In the genomic region with DNA sequence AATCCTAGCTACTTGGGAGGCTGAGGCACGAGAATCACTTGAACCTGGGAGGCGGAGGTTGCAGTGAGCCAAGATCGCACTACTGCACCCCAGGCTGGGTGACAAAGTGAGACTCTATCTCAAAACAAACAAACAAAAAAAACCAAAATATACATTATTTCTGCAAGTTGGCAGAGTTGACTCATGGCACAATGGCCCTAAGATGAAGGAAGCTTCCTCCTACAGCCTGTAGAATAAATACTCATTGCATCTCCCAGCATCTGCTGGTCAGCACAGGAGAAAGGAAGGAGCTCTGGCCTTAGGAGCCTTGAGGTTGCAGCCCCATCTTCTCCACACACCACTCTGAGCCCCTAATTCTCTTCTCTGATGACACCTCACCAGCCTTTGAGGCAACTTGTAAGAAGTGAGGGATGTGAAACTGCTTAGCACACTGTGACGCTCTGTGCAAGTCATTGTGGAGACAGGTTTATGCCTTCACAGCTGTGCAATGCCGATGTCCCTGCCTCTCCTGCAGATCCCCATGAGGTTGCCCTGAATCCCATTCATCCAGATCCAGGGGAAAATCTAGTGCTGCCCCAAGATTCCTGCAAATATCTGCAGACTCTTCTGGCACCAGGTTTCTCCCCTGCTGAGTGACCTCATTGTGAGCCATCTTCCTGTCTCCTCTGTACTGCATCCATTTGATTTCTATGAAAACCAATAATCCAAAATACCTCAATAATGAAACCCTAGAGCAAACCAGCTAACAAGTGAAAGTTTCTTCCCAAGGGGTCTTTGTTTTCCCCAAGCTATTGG, we compare ENCODE assay signal across 12 cellular contexts.
DNase-seq lines count a peak whose midpoint lies in the region; ATAC-seq and TF ChIP-seq lines count a peak whose summit lies in the region.
"Had no signal": no experiment of that assay in that cellular context is flagged by ENCODE, and none has a peak within 500 bp of the region (broad histone marks: within the 10 kb centered on the region; RNA-seq: fewer than 3 reads in every experiment).

No MANE protein-coding gene starts in this region.

- H3K4me3 ChIP-seq in heart left ventricle = no peak overlapping the region

- ATAC-seq in HG02759 (IDR thresholded peaks at IDR 0.05; ENCODE audit: unreplicated experiment) = peak; percentile 56
- ATAC-seq in memory B cell (ENCODE audit: low read depth) = peak; percentile 53
- ATAC-seq in HG02678 (IDR thresholded peaks at IDR 0.05; ENCODE audit: unreplicated experiment) = no peak
- ATAC-seq in heart left ventricle = no peak
- no peak for ATAC-seq in naive thymus-derived CD8-positive, alpha-beta T cell

- H3K27ac Mint-ChIP-seq in CD14-positive monocyte = peak overlapping the region; percentile 87 to 94 (median 91)
- peak overlapping the region; percentile 76 for H3K27ac Mint-ChIP-seq in T-helper 1 cell treated with Interleukin-12 subunit alpha and Interleukin-12 subunit beta and Interleukin-4 antibody, amounts not matched to agents 30 μg/mL and 1 μg/mL, for 36 hours
- no peak overlapping the region for H3K27ac Mint-ChIP-seq in memory B cell
- no peak overlapping the region for H3K27ac Mint-ChIP-seq in naive thymus-derived CD8-positive, alpha-beta T cell

- TF ChIP-seq POLR2A in heart left ventricle (IDR thresholded peaks at IDR 0.05) = no peak

- H3K27me3 Mint-ChIP-seq in CD14-positive monocyte (ENCODE audit: low read depth in 3 of 3) = peaks cover 59 to 61% (median 59%) of the 10 kb centered on the region in 3 donors
- H3K27me3 Mint-ChIP-seq in T-helper 1 cell treated with Interleukin-12 subunit alpha and Interleukin-12 subunit beta and Interleukin-4 antibody, amounts not matched to agents 30 μg/mL and 1 μg/mL, for 36 hours (ENCODE audit: low read depth) = no peaks in the 10 kb centered on the region
- H3K27me3 Mint-ChIP-seq in memory B cell = no peaks in the 10 kb centered on the region
- H3K27me3 Mint-ChIP-seq in naive thymus-derived CD8-positive, alpha-beta T cell = peaks cover 0 to 2% (median 0%) of the 10 kb centered on the region in 5 donors

- WGBS in heart left ventricle, 4 donors = 82 to 96% (median 87%) methylated on average over 5 of the region's 5 CpGs

- H3K9me3 Mint-ChIP-seq in CD14-positive monocyte = peaks cover 7 to 12% (median 9%) of the 10 kb centered on the region in 7 donors
- peaks cover 12% of the 10 kb centered on the region for H3K9me3 Mint-ChIP-seq in T-helper 1 cell treated with Interleukin-12 subunit alpha and Interleukin-12 subunit beta and Interleukin-4 antibody, amounts not matched to agents 30 μg/mL and 1 μg/mL, for 36 hours
- H3K9me3 Mint-ChIP-seq in memory B cell = peaks cover 5% of the 10 kb centered on the region
- peaks cover 0 to 9% (median 5%) of the 10 kb centered on the region in 9 donors for H3K9me3 Mint-ChIP-seq in naive thymus-derived CD8-positive, alpha-beta T cell

- no peak overlapping the region for H3K27ac ChIP-seq in heart left ventricle
- H3K27ac ChIP-seq: parathyroid adenoma had no signal

- TF ChIP-seq CTCF in CD14-positive monocyte (IDR thresholded peaks at IDR 0.05) (no peak), heart left ventricle (IDR thresholded peaks at IDR 0.05) (no peak)

- peak overlapping the region; percentile 37 to 67 for H3K4me3 Mint-ChIP-seq in CD14-positive monocyte
- no peak overlapping the region for H3K4me3 Mint-ChIP-seq in T-helper 1 cell treated with Interleukin-12 subunit alpha and Interleukin-12 subunit beta and Interleukin-4 antibody, amounts not matched to agents 30 μg/mL and 1 μg/mL, for 36 hours
- no peak overlapping the region for H3K4me3 Mint-ChIP-seq in memory B cell
- H3K4me3 Mint-ChIP-seq in naive thymus-derived CD8-positive, alpha-beta T cell = no peak overlapping the region

- intact Hi-C loops in CD14-positive monocyte (cut with micrococcal nuclease) (loop anchor here in 1 of 2 donors (2.0 kb wide), 1 partner anchor 19 kb away; no protein-coding TSS in a partner anchor), heart left ventricle (cut with DNase I) (no loop called here)

- H3K4me1 Mint-ChIP-seq in CD14-positive monocyte (peaks cover 46% of the 10 kb centered on the region), memory B cell (peaks cover 24% of the 10 kb centered on the region)
- H3K4me1 Mint-ChIP-seq in T-helper 1 cell treated with Interleukin-12 subunit alpha and Interleukin-12 subunit beta and Interleukin-4 antibody, amounts not matched to agents 30 μg/mL and 1 μg/mL, for 36 hours (ENCODE audit: low read depth) = peaks cover 49% of the 10 kb centered on the region
- H3K4me1 Mint-ChIP-seq in naive thymus-derived CD8-positive, alpha-beta T cell = peaks cover 26 to 37% (median 28%) of the 10 kb centered on the region in 4 donors

- H3K36me3 Mint-ChIP-seq in CD14-positive monocyte (peaks cover 22 to 35% of the 10 kb centered on the region in 2 donors), memory B cell (peaks cover 4% of the 10 kb centered on the region)
- peaks cover 12% of the 10 kb centered on the region for H3K36me3 Mint-ChIP-seq in T-helper 1 cell treated with Interleukin-12 subunit alpha and Interleukin-12 subunit beta and Interleukin-4 antibody, amounts not matched to agents 30 μg/mL and 1 μg/mL, for 36 hours (ENCODE audit: low read depth)
- H3K36me3 Mint-ChIP-seq in naive thymus-derived CD8-positive, alpha-beta T cell = peaks cover 0 to 8% (median 5%) of the 10 kb centered on the region in 3 donors

- DNase-seq in CD14-positive monocyte (ENCODE audit: low spot score) (peak; percentile 75), memory B cell (ENCODE audit: low spot score in 2 of 2) (no peak), heart left ventricle (no peak), T-helper 9 cell (no peak)
- DNase-seq in naive thymus-derived CD8-positive, alpha-beta T cell = no peak
- DNase-seq: activated CD8-positive, alpha-beta memory T cell treated with anti-CD3 and anti-CD28 coated beads, Interleukin-2, amount 50 U/mL, for 4 hours; NCI-H1048; Right ventricle myocardium superior had no signal

- peaks cover 0 to 8% (median 0%) of the 10 kb centered on the region in 9 donors for H3K27me3 ChIP-seq in heart left ventricle

- peaks cover 0 to 1% (median 0%) of the 10 kb centered on the region in 12 donors for H3K9me3 ChIP-seq in heart left ventricle

- POLR2A ChIA-PET in naive thymus-derived CD8-positive, alpha-beta T cell (lab: Charles Lee) = no interaction called here

- H3K4me1 ChIP-seq in heart left ventricle = peaks cover 0 to 36% (median 2%) of the 10 kb centered on the region in 12 donors
- H3K4me1 ChIP-seq: parathyroid adenoma had no signal

- H3K36me3 ChIP-seq in heart left ventricle = peaks cover 0 to 91% (median 23%) of the 10 kb centered on the region in 9 donors

Comparison
In these comparisons a context has a peak if more than half of its experiments do, and no peak if none do; other contexts are left out.
1. H3K27ac Mint-ChIP-seq: peak in CD14-positive monocyte (7 of 7) and T-helper 1 cell treated with Interleukin-12 subunit alpha and Interleukin-12 subunit beta and Interleukin-4 antibody, amounts not matched to agents 30 μg/mL and 1 μg/mL, for 36 hours (single experiment); none in memory B cell (single experiment) and naive thymus-derived CD8-positive, alpha-beta T cell (0 of 10).
2. H3K4me3 Mint-ChIP-seq: peak in CD14-positive monocyte (2 of 2); none in T-helper 1 cell treated with Interleukin-12 subunit alpha and Interleukin-12 subunit beta and Interleukin-4 antibody, amounts not matched to agents 30 μg/mL and 1 μg/mL, for 36 hours (single experiment), memory B cell (single experiment) and naive thymus-derived CD8-positive, alpha-beta T cell (0 of 10).
3. ATAC-seq: peak in HG02759 (single experiment) and memory B cell (single experiment); none in HG02678 (single experiment), heart left ventricle (0 of 4) and naive thymus-derived CD8-positive, alpha-beta T cell (0 of 2).